24 cellular contexts compared by ENCODE assay signal in the genomic region with DNA sequence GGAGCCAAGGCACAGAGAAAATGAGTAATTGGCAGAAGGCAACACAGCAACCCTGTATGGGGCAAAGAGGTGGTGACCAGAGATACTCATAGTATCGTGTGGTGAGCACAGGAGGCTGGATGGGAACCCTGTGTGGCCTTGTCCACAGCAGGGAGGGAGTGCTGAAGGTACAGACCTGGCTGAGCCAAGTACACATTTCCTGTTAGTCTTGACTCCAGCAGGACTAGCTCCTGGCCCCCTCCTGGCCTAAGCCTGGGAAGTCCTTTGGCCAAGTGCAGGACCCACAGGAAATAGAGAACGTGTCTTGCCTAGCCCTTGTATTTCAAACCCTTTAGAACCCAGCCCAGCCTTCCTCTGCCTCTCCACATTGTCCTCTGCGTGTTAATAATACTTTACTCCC.
DNase-seq lines count a peak whose midpoint lies in the region; ATAC-seq, FAIRE-seq and TF ChIP-seq lines count a peak whose summit lies in the region.
"Had no signal": no experiment of that assay in that cellular context is flagged by ENCODE, and none has a peak within 500 bp of the region (broad histone marks: within the 10 kb centered on the region; RNA-seq: fewer than 3 reads in every experiment).

No MANE protein-coding gene starts in this region.

- no peak overlapping the region for H3K4me3 ChIP-seq in epithelial cell of proximal tubule (ENCODE audit: low read depth, low read length)
- H3K4me3 ChIP-seq in thyroid gland (replicated peaks in 1 of 3), result no peak overlapping the region
- H3K4me3 ChIP-seq in pancreas, result no peak overlapping the region
- H3K4me3 ChIP-seq: coronary artery, lung, neural progenitor cell, SJCRH30 had no signal

- TF ChIP-seq POLR2A in thyroid gland (IDR thresholded peaks at IDR 0.05), result no peak

- intact Hi-C loops in activated CD4-positive, alpha-beta memory T cell treated with anti-CD3 and anti-CD28 coated beads for 36 hours (cut with micrococcal nuclease), result no loop called here
- intact Hi-C loops in thyroid gland (cut with DNase I) (no loop called here), pancreas (cut with DNase I) (no loop called here)

- no peaks in the 10 kb centered on the region for H3K9me3 ChIP-seq in thyroid gland
- H3K9me3 ChIP-seq in pancreas, result no peaks in the 10 kb centered on the region
- H3K9me3 ChIP-seq: BE2C, SJCRH30 had no signal

- H3K27me3 Mint-ChIP-seq in activated CD4-positive, alpha-beta memory T cell treated with anti-CD3 and anti-CD28 coated beads for 36 hours, result no peaks in the 10 kb centered on the region
- H3K27me3 Mint-ChIP-seq in activated CD4-positive, alpha-beta memory T cell treated with anti-CD3 and anti-CD28 coated beads, Interleukin-2, amount 10 ng/mL, durations not matched to agents 7 days and 5 days, result no peaks in the 10 kb centered on the region
- no peaks in the 10 kb centered on the region for H3K27me3 Mint-ChIP-seq in activated CD8-positive, alpha-beta memory T cell treated with anti-CD3 and anti-CD28 coated beads, Interleukin-2, amount 10 ng/mL, durations not matched to agents 7 days and 5 days
- H3K27me3 Mint-ChIP-seq: activated CD4-positive, alpha-beta T cell treated with anti-CD3 and anti-CD28 coated beads for 36 hours had no signal

- TF ChIP-seq CTCF in epithelial cell of proximal tubule (conservative IDR thresholded peaks at IDR 0.05; ENCODE audit: low read depth, low read length) (peak; percentile 18), thyroid gland (IDR thresholded peaks at IDR 0.05) (no peak), pancreas (IDR thresholded peaks at IDR 0.05) (no peak)

- POLR2A ChIA-PET in activated CD4-positive, alpha-beta memory T cell treated with anti-CD3 and anti-CD28 coated beads for 36 hours (lab: Charles Lee), result no interaction called here
- POLR2A ChIA-PET in activated CD4-positive, alpha-beta memory T cell treated with anti-CD3 and anti-CD28 coated beads, Interleukin-2, amount 10 ng/mL, durations not matched to agents 7 days and 5 days (lab: Charles Lee), result no interaction called here

- no peaks in the 10 kb centered on the region for H3K36me3 Mint-ChIP-seq in activated CD4-positive, alpha-beta memory T cell treated with anti-CD3 and anti-CD28 coated beads for 36 hours
- H3K36me3 Mint-ChIP-seq in activated CD4-positive, alpha-beta memory T cell treated with anti-CD3 and anti-CD28 coated beads, Interleukin-2, amount 10 ng/mL, durations not matched to agents 7 days and 5 days (ENCODE audit: low read depth), result peaks cover 2% of the 10 kb centered on the region
- no peaks in the 10 kb centered on the region for H3K36me3 Mint-ChIP-seq in activated CD8-positive, alpha-beta memory T cell treated with anti-CD3 and anti-CD28 coated beads, Interleukin-2, amount 10 ng/mL, durations not matched to agents 7 days and 5 days
- H3K36me3 Mint-ChIP-seq: neural progenitor cell had no signal

- DNase-seq in activated CD4-positive, alpha-beta memory T cell treated with anti-CD3 and anti-CD28 coated beads for 36 hours, result no peak
- DNase-seq in activated CD4-positive, alpha-beta memory T cell treated with anti-CD3 and anti-CD28 coated beads, Interleukin-2, amount 10 ng/mL, durations not matched to agents 7 days and 5 days, result no peak
- peak; percentile 56 for DNase-seq in NCI-H69 (lab: John Stamatoyannopoulos, UW)
- no peak for DNase-seq in epithelial cell of proximal tubule (ENCODE audit: low read depth)
- DNase-seq in thyroid gland, result peak; percentile 22 to 40
- DNase-seq in stimulated activated CD4-positive, alpha-beta T cell treated with anti-CD3 and anti-CD28 coated beads, Interleukin-2, amount 100 ng/mL, for 48 hours, result no peak
- DNase-seq in pancreas, result no peak
- no peak for DNase-seq in activated CD8-positive, alpha-beta memory T cell treated with anti-CD3 and anti-CD28 coated beads, Interleukin-2, amount 10 ng/mL, durations not matched to agents 7 days and 5 days
- DNase-seq: activated CD4-positive, alpha-beta T cell treated with anti-CD3 and anti-CD28 coated beads for 36 hours; activated naive CD4-positive, alpha-beta T cell treated with Interleukin-2 at 50 U/mL for 16 hours; activated T-cell treated with anti-CD3 and anti-CD28 coated beads, Interleukin-2, amount 50 U/mL, for 4 hours; amniotic stem cell; BE2C; COR-L47; DMS79 treated with DMSO at 0.1 percent for 48 hours; kidney; NCI-H2171; posterior cingulate gyrus; SJCRH30; stimulated activated CD4-positive, alpha-beta T cell treated with anti-CD3 and anti-CD28 coated beads, Interleukin-15, amount 100 ng/mL, for 24 hours had no signal

- peak overlapping the region; percentile 1 for H3K27ac Mint-ChIP-seq in activated CD4-positive, alpha-beta memory T cell treated with anti-CD3 and anti-CD28 coated beads for 36 hours
- no peak overlapping the region for H3K27ac Mint-ChIP-seq in activated CD4-positive, alpha-beta memory T cell treated with anti-CD3 and anti-CD28 coated beads, Interleukin-2, amount 10 ng/mL, durations not matched to agents 7 days and 5 days
- H3K27ac Mint-ChIP-seq in activated CD8-positive, alpha-beta memory T cell treated with anti-CD3 and anti-CD28 coated beads, Interleukin-2, amount 10 ng/mL, durations not matched to agents 7 days and 5 days, result no peak overlapping the region
- H3K27ac Mint-ChIP-seq: activated CD4-positive, alpha-beta T cell treated with anti-CD3 and anti-CD28 coated beads for 36 hours; neural progenitor cell had no signal

- H3K36me3 ChIP-seq in thyroid gland (no peaks in the 10 kb centered on the region), pancreas (no peaks in the 10 kb centered on the region)
- H3K36me3 ChIP-seq: BE2C, neural progenitor cell, SJCRH30 had no signal

- H3K27me3 ChIP-seq in thyroid gland, result no peaks in the 10 kb centered on the region
- no peaks in the 10 kb centered on the region for H3K27me3 ChIP-seq in pancreas
- H3K27me3 ChIP-seq: BE2C, neural progenitor cell, SJCRH30 had no signal

- 60 to 76% methylated on average over 3 of the region's 3 CpGs for WGBS in thyroid gland, 2 donors
- 58 to 69% methylated on average over 3 of the region's 3 CpGs for WGBS in pancreas, 2 donors

- H3K4me3 Mint-ChIP-seq in activated CD4-positive, alpha-beta memory T cell treated with anti-CD3 and anti-CD28 coated beads for 36 hours, result no peak overlapping the region
- H3K4me3 Mint-ChIP-seq in activated CD4-positive, alpha-beta memory T cell treated with anti-CD3 and anti-CD28 coated beads, Interleukin-2, amount 10 ng/mL, durations not matched to agents 7 days and 5 days, result no peak overlapping the region
- H3K4me3 Mint-ChIP-seq in activated CD8-positive, alpha-beta memory T cell treated with anti-CD3 and anti-CD28 coated beads, Interleukin-2, amount 10 ng/mL, durations not matched to agents 7 days and 5 days, result no peak overlapping the region
- H3K4me3 Mint-ChIP-seq: activated CD4-positive, alpha-beta T cell treated with anti-CD3 and anti-CD28 coated beads for 36 hours; activated T-cell treated with anti-CD3 and anti-CD28 coated beads, Interleukin-2, amount 50 U/mL, for 4 hours; neural progenitor cell had no signal

- CTCF ChIA-PET in activated CD4-positive, alpha-beta memory T cell treated with anti-CD3 and anti-CD28 coated beads for 36 hours (lab: Charles Lee), result no interaction called here
- CTCF ChIA-PET in activated CD4-positive, alpha-beta memory T cell treated with anti-CD3 and anti-CD28 coated beads, Interleukin-2, amount 10 ng/mL, durations not matched to agents 7 days and 5 days (lab: Charles Lee), result interaction anchor here (0.9 kb wide), 1 partner anchor 24 kb away, joined by 3 read pairs; no protein-coding TSS in a partner anchor
- CTCF ChIA-PET in activated CD8-positive, alpha-beta memory T cell treated with anti-CD3 and anti-CD28 coated beads, Interleukin-2, amount 10 ng/mL, durations not matched to agents 7 days and 5 days (lab: Charles Lee), result no interaction called here

- FAIRE-seq in pancreas (lab: Jason Lieb, UNC), result no peak
- FAIRE-seq: GM18507, kidney had no signal

- peaks cover 36% of the 10 kb centered on the region for H3K4me1 Mint-ChIP-seq in activated CD4-positive, alpha-beta memory T cell treated with anti-CD3 and anti-CD28 coated beads for 36 hours (ENCODE audit: low read depth)
- H3K4me1 Mint-ChIP-seq in activated CD4-positive, alpha-beta memory T cell treated with anti-CD3 and anti-CD28 coated beads, Interleukin-2, amount 10 ng/mL, durations not matched to agents 7 days and 5 days, result peaks cover 23% of the 10 kb centered on the region
- peaks cover 14% of the 10 kb centered on the region for H3K4me1 Mint-ChIP-seq in activated CD8-positive, alpha-beta memory T cell treated with anti-CD3 and anti-CD28 coated beads, Interleukin-2, amount 10 ng/mL, durations not matched to agents 7 days and 5 days

- peak overlapping the region in 2 of 3 donors; percentile 73 to 85 for H3K27ac ChIP-seq in thyroid gland
- H3K27ac ChIP-seq in pancreas, result no peak overlapping the region
- H3K27ac ChIP-seq: coronary artery, neural progenitor cell, SJCRH30 had no signal

- ATAC-seq in pancreas, result no peak
- no peak for ATAC-seq in activated CD8-positive, alpha-beta memory T cell treated with anti-CD3 and anti-CD28 coated beads, Interleukin-2, amount 10 ng/mL, durations not matched to agents 7 days and 5 days
- ATAC-seq: activated CD4-positive, alpha-beta T cell treated with anti-CD3 and anti-CD28 coated beads for 36 hours; activated T-cell treated with anti-CD3 and anti-CD28 coated beads, Interleukin-2, amount 50 U/mL, for 4 hours had no signal

- H3K9me3 Mint-ChIP-seq in activated CD4-positive, alpha-beta memory T cell treated with anti-CD3 and anti-CD28 coated beads for 36 hours, result no peaks in the 10 kb centered on the region
- H3K9me3 Mint-ChIP-seq in activated CD4-positive, alpha-beta memory T cell treated with anti-CD3 and anti-CD28 coated beads, Interleukin-2, amount 10 ng/mL, durations not matched to agents 7 days and 5 days, result no peaks in the 10 kb centered on the region
- H3K9me3 Mint-ChIP-seq in activated CD8-positive, alpha-beta memory T cell treated with anti-CD3 and anti-CD28 coated beads, Interleukin-2, amount 10 ng/mL, durations not matched to agents 7 days and 5 days (ENCODE audit: low read depth), result no peaks in the 10 kb centered on the region
- H3K9me3 Mint-ChIP-seq: activated T-cell treated with anti-CD3 and anti-CD28 coated beads, Interleukin-2, amount 50 U/mL, for 4 hours; neural progenitor cell had no signal

- peaks cover 25 to 37% of the 10 kb centered on the region in 2 donors for H3K4me1 ChIP-seq in thyroid gland
- no peaks in the 10 kb centered on the region for H3K4me1 ChIP-seq in pancreas

Comparison
In these comparisons a context has a peak if more than half of its experiments do, and no peak if none do; other contexts are left out.
1. DNase-seq: peak in NCI-H69 (single experiment) and thyroid gland (2 of 2); none in activated CD4-positive, alpha-beta memory T cell treated with anti-CD3 and anti-CD28 coated beads for 36 hours (single experiment), activated CD4-positive, alpha-beta memory T cell treated with anti-CD3 and anti-CD28 coated beads, Interleukin-2, amount 10 ng/mL, durations not matched to agents 7 days and 5 days (single experiment), epithelial cell of proximal tubule (single experiment), stimulated activated CD4-positive, alpha-beta T cell treated with anti-CD3 and anti-CD28 coated beads, Interleukin-2, amount 100 ng/mL, for 48 hours (0 of 2), pancreas (0 of 6) and activated CD8-positive, alpha-beta memory T cell treated with anti-CD3 and anti-CD28 coated beads, Interleukin-2, amount 10 ng/mL, durations not matched to agents 7 days and 5 days (single experiment).
2. H3K27ac ChIP-seq: peak in thyroid gland (2 of 3); none in pancreas (0 of 4).